ENCODE assay signal across 37 cellular contexts in the genomic region with DNA sequence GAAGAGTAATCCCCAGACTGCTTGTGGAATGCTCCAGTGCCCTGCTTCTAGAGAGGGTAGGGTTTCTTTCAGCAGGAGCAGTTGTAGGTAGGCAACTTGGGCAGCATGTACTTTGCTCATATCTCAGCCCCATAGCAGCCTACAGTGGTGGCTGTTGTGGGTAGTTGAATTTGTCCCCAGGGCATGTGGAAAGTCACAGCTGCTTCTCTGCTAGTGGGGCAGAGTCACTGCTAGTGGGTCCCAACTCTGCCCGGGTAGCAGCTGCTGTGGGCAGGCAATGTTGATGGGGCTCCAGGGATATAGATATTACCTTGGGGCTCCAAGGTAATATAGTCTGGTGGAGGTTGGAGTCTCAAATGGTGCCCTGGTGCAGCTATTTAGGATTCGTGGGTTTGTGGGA.
A peak's percentile ranks its signal among the peaks of the same experiment; 100 is the strongest.
DNase-seq lines count a peak whose midpoint lies in the region; ATAC-seq, FAIRE-seq and TF ChIP-seq lines count a peak whose summit lies in the region.
"Had no signal": no experiment of that assay in that cellular context is flagged by ENCODE, and none has a peak within 500 bp of the region (broad histone marks: within the 10 kb centered on the region; RNA-seq: fewer than 3 reads in every experiment).

No MANE protein-coding gene starts in this region.

- H3K4ac ChIP-seq in H1 (replicated peaks; ENCODE audit: insufficient read length, low read depth, low read length): peak overlapping the region; percentile 9

- 100% methylated on average over 2 of the region's 2 CpGs; no CpG with 5 or more reads in 1 of the 2 experiments for whole genome bisulfite sequencing in H1 (ENCODE audit: extremely low coverage in 1 of 2, insufficient coverage in 1 of 2, insufficient read length in 1 of 2, insufficient replicate concordance in 2 of 2, low coverage in 1 of 2, low lambda C conversion rate in 2 of 2, missing lambda C conversion rate in 1 of 2), 2 experiments

- peaks cover 11% of the 10 kb centered on the region for H3K9me3 Mint-ChIP-seq in central memory CD8-positive, alpha-beta T cell
- peaks cover 6% of the 10 kb centered on the region in 2 donors for H3K9me3 Mint-ChIP-seq in stimulated activated naive B cell treated with anti-CD40 and anti-IgM and Interleukin-4, amounts not matched to agents 10 μg/mL and 1 μg/mL and 100 μg/mL, for 72 hours
- H3K9me3 Mint-ChIP-seq: CD4-positive, alpha-beta T cell had no signal

- no peak overlapping the region for H2AK5ac ChIP-seq in H1 (ENCODE audit: low read depth, low read length)

- no peaks in the 10 kb centered on the region; the same call in 1 of the 2 replicates for H3K23me2 ChIP-seq in H1 (ENCODE audit: low read depth, low read length)

- peak overlapping the region; percentile 58 for H3K27ac ChIP-seq in SJCRH30
- H3K27ac ChIP-seq in H1 (ENCODE audit: low read depth, low read length): no peak overlapping the region
- H3K27ac ChIP-seq: 22Rv1; A549; BLaER1; BLaER1 treated with 17β-estradiol and CSF1 and Interleukin-3, amounts not matched to agents 10 nM and 100 nM; C4-2B had no signal

- no peak for TF ChIP-seq POLR2A in H1 (IDR thresholded peaks at IDR 0.05; ENCODE audit: control extremely low read depth in 1 of 2, low read depth in 2 of 2, low read length in 2 of 2)

- peak overlapping the region; percentile 63 for H3K27ac Mint-ChIP-seq in central memory CD8-positive, alpha-beta T cell (ENCODE audit: low read depth)
- H3K27ac Mint-ChIP-seq in stimulated activated naive B cell treated with anti-CD40 and anti-IgM and Interleukin-4, amounts not matched to agents 10 μg/mL and 1 μg/mL and 100 μg/mL, for 72 hours: peak overlapping the region; percentile 33
- H3K27ac Mint-ChIP-seq: B cell; CD14-positive monocyte; CD4-positive, alpha-beta memory T cell; CD4-positive, alpha-beta T cell; CD4-positive, CD25-positive, alpha-beta regulatory T cell; CD8-positive, alpha-beta memory T cell; CD8-positive, alpha-beta T cell had no signal

- no peak overlapping the region for H4K5ac ChIP-seq in H1 (ENCODE audit: insufficient read length, low read depth, low read length)

- H4K20me1 ChIP-seq in H1 (replicated peaks in 1 of 2; ENCODE audit: control insufficient read depth in 1 of 2, insufficient read depth in 2 of 2, low read length in 2 of 2): no peaks in the 10 kb centered on the region
- H4K20me1 ChIP-seq: BLaER1; BLaER1 treated with 17β-estradiol and CSF1 and Interleukin-3, amounts not matched to agents 10 nM and 100 nM had no signal

- TF ChIP-seq CTCF in H1 (IDR thresholded peaks at IDR 0.05; ENCODE audit: control extremely low read depth in 1 of 3, insufficient read depth in 1 of 3, low read depth in 1 of 3, low read length in 3 of 3) (no peak), GM10248 (IDR thresholded peaks at IDR 0.05; ENCODE audit: control extremely low read depth, extremely low read depth, low read depth, missing control alignments) (no peak)

- CTCF ChIA-PET in H1 (lab: Charles Lee; ENCODE audit: partially characterized antibody) (no interaction called here), HEK293T (lab: Yijun Ruan, JAX) (no interaction called here), GM10248 (lab: Yijun Ruan, JAX) (no interaction called here)

- H2BK5ac ChIP-seq in H1 (ENCODE audit: low read depth, low read length): no peak overlapping the region

- H3K4me2 ChIP-seq in H1 (ENCODE audit: insufficient read depth in 1 of 2, low read depth in 2 of 2, low read length in 2 of 2): no peak overlapping the region
- H3K4me2 ChIP-seq: A549; BLaER1; BLaER1 treated with 17β-estradiol and CSF1 and Interleukin-3, amounts not matched to agents 10 nM and 100 nM had no signal

- H2BK15ac ChIP-seq in H1 (ENCODE audit: low read length): no peak overlapping the region

- H3K4me3 ChIP-seq in SJCRH30 (no peak overlapping the region), H1 (ENCODE audit: extremely low read depth in 1 of 4, insufficient read depth in 2 of 4, low read depth in 3 of 4, low read length in 4 of 4) (no peak overlapping the region)
- H3K4me3 ChIP-seq: A549; BLaER1; BLaER1 treated with 17β-estradiol and CSF1 and Interleukin-3, amounts not matched to agents 10 nM and 100 nM had no signal

- H3K27me3 ChIP-seq in SJCRH30: no peaks in the 10 kb centered on the region
- H3K27me3 ChIP-seq in H1 (replicated peaks in 1 of 4; ENCODE audit: control insufficient read depth in 3 of 4, extremely low read depth in 1 of 4, insufficient read depth in 3 of 4, low read length in 3 of 4): no peaks in the 10 kb centered on the region
- H3K27me3 ChIP-seq: BE2C; BLaER1; BLaER1 treated with 17β-estradiol and CSF1 and Interleukin-3, amounts not matched to agents 10 nM and 100 nM had no signal

- POLR2A ChIA-PET in H1 (lab: Charles Lee; ENCODE audit: partially characterized antibody) (no interaction called here), HEK293T (lab: Yijun Ruan, JAX) (no interaction called here), GM10248 (lab: Yijun Ruan, JAX) (no interaction called here)

- H3K9me3 ChIP-seq in SJCRH30 (replicated peaks) (0 out of 2 replicates have a peak, but pooled peaks cover 3% of the 10 kb centered on the region), H1 (ENCODE audit: insufficient read depth in 2 of 2, low read depth in 1 of 2, low read length in 1 of 2) (peaks cover 0 to 3% of the 10 kb centered on the region in 2 experiments; a peak in 1 of 4 replicates)
- H3K9me3 ChIP-seq: BE2C, Caco-2 had no signal

- H4K91ac ChIP-seq in H1 (replicated peaks; ENCODE audit: insufficient read length, low read length): peak overlapping the region; percentile 44

- H3K18ac ChIP-seq in H1 (ENCODE audit: extremely low read depth, low read length): 0 out of 2 replicates have a peak overlapping the region, but pooled peaks have one; percentile 34

- 0 out of 2 replicates have a peak overlapping the region, but pooled peaks have one; percentile 27 for H2BK12ac ChIP-seq in H1 (ENCODE audit: low read depth, low read length)

- TF ChIP-seq RAD21 in H1 (IDR thresholded peaks at IDR 0.05 in 1 of 2, conservative IDR thresholded peaks at IDR 0.05 in 1 of 2; ENCODE audit: low read depth in 2 of 2, low read length in 2 of 2): no peak

- no peak overlapping the region for H2BK20ac ChIP-seq in H1 (ENCODE audit: low read length)

- H2AFZ ChIP-seq in H1 (ENCODE audit: low read length): no peak overlapping the region

- no peak for ATAC-seq in central memory CD8-positive, alpha-beta T cell (replicated peaks; ENCODE audit: extremely low read depth, poor library complexity, severe bottlenecking)
- ATAC-seq in stimulated activated naive B cell treated with anti-CD40 and anti-IgM and Interleukin-4, amounts not matched to agents 10 μg/mL and 1 μg/mL and 100 μg/mL, for 72 hours (replicated peaks): no peak
- ATAC-seq in GM21786 (IDR thresholded peaks at IDR 0.05; ENCODE audit: unreplicated experiment): no peak
- ATAC-seq: A549; CD8-positive, alpha-beta T cell had no signal

- no peak overlapping the region for H3K23ac ChIP-seq in H1 (ENCODE audit: insufficient read length)

- H3K79me2 ChIP-seq in H1 (ENCODE audit: control insufficient read depth in 1 of 2, insufficient read depth in 2 of 2, low read length in 2 of 2): no peaks in the 10 kb centered on the region

- H3K36me3 ChIP-seq in SJCRH30 (no peaks in the 10 kb centered on the region), H1 (ENCODE audit: control insufficient read depth in 2 of 4, insufficient read depth in 4 of 4, low read length in 3 of 4) (no peaks in the 10 kb centered on the region; a peak in 1 of 8 replicates)
- H3K36me3 ChIP-seq: BE2C; BLaER1; BLaER1 treated with 17β-estradiol and CSF1 and Interleukin-3, amounts not matched to agents 10 nM and 100 nM had no signal

- H3K27me3 Mint-ChIP-seq in central memory CD8-positive, alpha-beta T cell: no peaks in the 10 kb centered on the region
- no peaks in the 10 kb centered on the region for H3K27me3 Mint-ChIP-seq in stimulated activated naive B cell treated with anti-CD40 and anti-IgM and Interleukin-4, amounts not matched to agents 10 μg/mL and 1 μg/mL and 100 μg/mL, for 72 hours
- H3K27me3 Mint-ChIP-seq: B cell; CD4-positive, alpha-beta memory T cell; CD4-positive, alpha-beta T cell; CD4-positive, CD25-positive, alpha-beta regulatory T cell; CD8-positive, alpha-beta memory T cell had no signal

- H4K8ac ChIP-seq in H1 (ENCODE audit: extremely low read depth, insufficient read depth, low read length): no peak overlapping the region

- DNase-seq in SJCRH30 (peak; percentile 59 to 74), H1 (ENCODE audit: low read depth in 1 of 2, low spot score in 2 of 2) (no peak), HEK293T (ENCODE audit: extremely low spot score) (no peak), DMS 273 (lab: John Stamatoyannopoulos, UW; ENCODE audit: unreplicated experiment) (no peak), GM10248 (ENCODE audit: extremely low spot score) (no peak)
- no peak for DNase-seq in central memory CD8-positive, alpha-beta T cell (ENCODE audit: low spot score in 2 of 2)
- no peak for DNase-seq in stimulated activated naive B cell treated with anti-CD40 and anti-IgM and Interleukin-4, amounts not matched to agents 10 μg/mL and 1 μg/mL and 100 μg/mL, for 72 hours
- DNase-seq: 8988T; ACHN; AML-193; BE2C; C1 segment of cervical spinal cord; Caco-2; Calu3; CD4-positive, alpha-beta memory T cell; CD4-positive, alpha-beta T cell; CD4-positive, CD25-positive, alpha-beta regulatory T cell; CD8-positive, alpha-beta memory T cell; CD8-positive, alpha-beta T cell; COR-L47; DMS 273 treated with DMSO at 0.1 percent for 48 hours; DMS153; DMS53; DMS79; DMS79 treated with DMSO at 0.1 percent for 48 hours; DND-41; EL had no signal

- H3K36me3 Mint-ChIP-seq in central memory CD8-positive, alpha-beta T cell (ENCODE audit: insufficient read depth): no peaks in the 10 kb centered on the region
- H3K36me3 Mint-ChIP-seq in stimulated activated naive B cell treated with anti-CD40 and anti-IgM and Interleukin-4, amounts not matched to agents 10 μg/mL and 1 μg/mL and 100 μg/mL, for 72 hours: peaks cover 0 to 3% of the 10 kb centered on the region in 2 donors
- H3K36me3 Mint-ChIP-seq: CD14-positive monocyte; CD4-positive, alpha-beta memory T cell; CD4-positive, CD25-positive, alpha-beta regulatory T cell; CD8-positive, alpha-beta memory T cell; CD8-positive, alpha-beta T cell had no signal

- H3K79me1 ChIP-seq in H1 (ENCODE audit: low read depth, low read length): no peaks in the 10 kb centered on the region

- H3K4me1 Mint-ChIP-seq in central memory CD8-positive, alpha-beta T cell: no peaks in the 10 kb centered on the region
- H3K4me1 Mint-ChIP-seq in stimulated activated naive B cell treated with anti-CD40 and anti-IgM and Interleukin-4, amounts not matched to agents 10 μg/mL and 1 μg/mL and 100 μg/mL, for 72 hours: no peaks in the 10 kb centered on the region
- H3K4me1 Mint-ChIP-seq: B cell; CD14-positive monocyte; CD4-positive, alpha-beta memory T cell; CD4-positive, CD25-positive, alpha-beta regulatory T cell; CD8-positive, alpha-beta memory T cell had no signal

- no peak overlapping the region for H2BK120ac ChIP-seq in H1 (replicated peaks; ENCODE audit: low read depth, low read length)

- H3K9ac ChIP-seq in H1 (replicated peaks in 1 of 4; ENCODE audit: extremely low read depth in 1 of 4, low read depth in 3 of 4, low read length in 3 of 4): no peak overlapping the region
- H3K9ac ChIP-seq: BLaER1; BLaER1 treated with 17β-estradiol and CSF1 and Interleukin-3, amounts not matched to agents 10 nM and 100 nM had no signal

- TF ChIP-seq EP300 in H1 (IDR thresholded peaks at IDR 0.05; ENCODE audit: borderline replicate concordance in 1 of 2, low read depth in 2 of 2, low read length in 2 of 2): no peak

- H3K4me1 ChIP-seq in SJCRH30 (peaks cover 21% of the 10 kb centered on the region), H1 (replicated peaks in 1 of 4; ENCODE audit: control insufficient read depth in 3 of 4, insufficient read depth in 4 of 4, low read length in 3 of 4) (peaks cover 0 to 16% (median 4%) of the 10 kb centered on the region in 4 experiments; a peak in 6 of 7 replicates)
- H3K4me1 ChIP-seq: A549, BE2C, Caco-2 had no signal

- H3K56ac ChIP-seq in H1 (replicated peaks; ENCODE audit: insufficient read length, low read depth, low read length): no peak overlapping the region

- no peak overlapping the region for H3K4me3 Mint-ChIP-seq in central memory CD8-positive, alpha-beta T cell
- no peak overlapping the region for H3K4me3 Mint-ChIP-seq in stimulated activated naive B cell treated with anti-CD40 and anti-IgM and Interleukin-4, amounts not matched to agents 10 μg/mL and 1 μg/mL and 100 μg/mL, for 72 hours
- H3K4me3 Mint-ChIP-seq: B cell; CD14-positive monocyte; CD4-positive, alpha-beta memory T cell; CD4-positive, alpha-beta T cell; CD4-positive, CD25-positive, alpha-beta regulatory T cell; CD8-positive, alpha-beta memory T cell; CD8-positive, alpha-beta T cell had no signal

- no peak for FAIRE-seq in H1 (lab: Jason Lieb, UNC)
- FAIRE-seq: A204.1, A549, D721Med had no signal

- no peak overlapping the region for H3K14ac ChIP-seq in H1 (ENCODE audit: insufficient read length)

Comparison
In these comparisons a context has a peak if more than half of its experiments do, and no peak if none do; other contexts are left out.
1. DNase-seq: peak in SJCRH30 (2 of 2); none in central memory CD8-positive, alpha-beta T cell (0 of 2), H1 (0 of 2), stimulated activated naive B cell treated with anti-CD40 and anti-IgM and Interleukin-4, amounts not matched to agents 10 μg/mL and 1 μg/mL and 100 μg/mL, for 72 hours (single experiment), HEK293T (single experiment), DMS 273 (single experiment) and GM10248 (single experiment).